ENCODE assay signal across 8 cellular contexts in genomic region chr22:36425977-36426523, GRCh38. TPM values are rescaled to one million over a fixed set of nuclear protein-coding genes. Genes with fewer than 3 reads are reported as not detected.
DNase-seq lines count a peak whose midpoint lies in the region; ATAC-seq and TF ChIP-seq lines count a peak whose summit lies in the region.

No MANE protein-coding gene starts in this region.

- no peaks in the 10 kb centered on the region for H3K9me2 ChIP-seq in HCT116 (ENCODE audit: insufficient read depth)

- intact Hi-C loops in HCT116 (cut with micrococcal nuclease): no loop called here
- intact Hi-C loops in lower lobe of right lung (cut with DNase I): no loop called here

- H3K27ac ChIP-seq in HCT116 (ENCODE audit: low read depth, low read length) (peak overlapping the region; percentile 41; the same call in 1 of the 2 replicates), lower lobe of right lung (peak overlapping the region; percentile 31)

- H3K27me3 Mint-ChIP-seq in activated naive CD8-positive, alpha-beta T cell treated with anti-CD3 and anti-CD28 coated beads, Interleukin-2, amount 50 U/mL, for 24 hours: no peaks in the 10 kb centered on the region

- no peak overlapping the region for H3K9ac ChIP-seq in HCT116 (ENCODE audit: low read length)

- no peaks in the 10 kb centered on the region for H3K9me3 Mint-ChIP-seq in activated naive CD8-positive, alpha-beta T cell treated with anti-CD3 and anti-CD28 coated beads, Interleukin-2, amount 50 U/mL, for 24 hours

- no peak for TF ChIP-seq RAD21 in HCT116 (IDR thresholded peaks at IDR 0.05; ENCODE audit: low read depth)

- H4K20me1 ChIP-seq in HCT116 (ENCODE audit: insufficient read depth): no peaks in the 10 kb centered on the region

- no peak overlapping the region for H3K4me3 Mint-ChIP-seq in activated naive CD8-positive, alpha-beta T cell treated with anti-CD3 and anti-CD28 coated beads, Interleukin-2, amount 50 U/mL, for 24 hours

- CTCF ChIA-PET in BJ (lab: Yijun Ruan, JAX): interaction anchor here (1.4 kb wide), 1 partner anchor 45 kb away, joined by 5 read pairs; no protein-coding TSS in a partner anchor
- CTCF ChIA-PET in HCT116 (lab: Charles Lee): no interaction called here

- peak overlapping the region; percentile 6 for H3K27ac Mint-ChIP-seq in activated naive CD8-positive, alpha-beta T cell treated with anti-CD3 and anti-CD28 coated beads, Interleukin-2, amount 50 U/mL, for 24 hours

- peak overlapping the region; percentile 74 for H2AFZ ChIP-seq in HCT116 (ENCODE audit: low read depth, low read length, poor library complexity, severe bottlenecking)

- peaks cover 22% of the 10 kb centered on the region for H3K4me1 Mint-ChIP-seq in activated naive CD8-positive, alpha-beta T cell treated with anti-CD3 and anti-CD28 coated beads, Interleukin-2, amount 50 U/mL, for 24 hours

- H3K27me3 ChIP-seq in BJ (ENCODE audit: control insufficient read depth, insufficient read depth, low read length) (no peaks in the 10 kb centered on the region), HCT116 (ENCODE audit: insufficient read depth, low read length) (no peaks in the 10 kb centered on the region), lower lobe of right lung (ENCODE audit: low read depth) (no peaks in the 10 kb centered on the region)

- TF ChIP-seq CTCF in BJ (IDR thresholded peaks at IDR 0.05; ENCODE audit: insufficient read depth, low read depth, low read length): peak; percentile 13; the same call in 1 of the 2 replicates
- TF ChIP-seq CTCF in HCT116 (IDR thresholded peaks at IDR 0.05 in 2 of 3, conservative IDR thresholded peaks at IDR 0.05 in 1 of 3; ENCODE audit: borderline replicate concordance in 1 of 3, insufficient read depth in 1 of 3, low read depth in 2 of 3, low read length in 2 of 3): no peak
- TF ChIP-seq CTCF in lower lobe of right lung (IDR thresholded peaks at IDR 0.05): no peak

- no peak for TF ChIP-seq POLR2A in HCT116 (IDR thresholded peaks at IDR 0.05; ENCODE audit: borderline replicate concordance, extremely low read depth, insufficient read depth, insufficient read length)

- no peak for DNase-seq in BJ (ENCODE audit: low read depth)
- DNase-seq in HCT116 (ENCODE audit: low read depth, low spot score): no peak
- no peak for DNase-seq in activated naive CD8-positive, alpha-beta T cell treated with anti-CD3 and anti-CD28 coated beads, Interleukin-2, amount 50 U/mL, for 24 hours
- peak; percentile 65 for DNase-seq in lower lobe of right lung
- DNase-seq in RPMI8226: no peak
- DNase-seq in NCI-H2081 treated with DMSO at 0.1 percent for 48 hours (lab: John Stamatoyannopoulos, UW): no peak
- DNase-seq in stimulated activated CD4-positive, alpha-beta T cell treated with anti-CD3 and anti-CD28 coated beads, Interleukin-4, amount 100 ng/mL, for 24 hours: no peak
- DNase-seq in G401 (ENCODE audit: low spot score): no peak

- no peaks in the 10 kb centered on the region for H3K79me2 ChIP-seq in HCT116 (ENCODE audit: insufficient read depth, low read length)

- H3K36me3 Mint-ChIP-seq in activated naive CD8-positive, alpha-beta T cell treated with anti-CD3 and anti-CD28 coated beads, Interleukin-2, amount 50 U/mL, for 24 hours (ENCODE audit: low read depth): no peaks in the 10 kb centered on the region

- no TSS peak for BruUV-seq in HCT116 (replicated peaks; lab: Mats Ljungman, UMichigan)

- RAD21 ChIA-PET in HCT116 (lab: Charles Lee; ENCODE audit: low non-redundant PET in 1 of 2, low total read pairs in 2 of 2, uncharacterized antibody in 2 of 2, unreplicated experiment in 2 of 2): no interaction called here

- ATAC-seq in HCT116 (peak; percentile 69), lower lobe of right lung (peak; percentile 64 to 74)
- ATAC-seq in activated naive CD8-positive, alpha-beta T cell treated with anti-CD3 and anti-CD28 coated beads, Interleukin-2, amount 50 U/mL, for 24 hours: no peak

- peak overlapping the region; percentile 53 for H3K4me2 ChIP-seq in HCT116 (ENCODE audit: low read length)

- no peaks in the 10 kb centered on the region for H3K9me3 ChIP-seq in HCT116 (ENCODE audit: control insufficient read depth in 1 of 2, insufficient read depth in 1 of 2, low read depth in 1 of 2, low read length in 2 of 2)
- no peaks in the 10 kb centered on the region for H3K9me3 ChIP-seq in lower lobe of right lung

- H3K36me3 ChIP-seq in BJ (ENCODE audit: control insufficient read depth, insufficient read depth, low read length) (no peaks in the 10 kb centered on the region), HCT116 (ENCODE audit: control insufficient read depth in 1 of 2, insufficient read depth in 2 of 2, low read length in 2 of 2) (no peaks in the 10 kb centered on the region), lower lobe of right lung (no peaks in the 10 kb centered on the region)

- in situ Hi-C loops in G401 (cut with HindIII; ENCODE audit: low sequenced_read_pairs): no loop called here

- peaks cover 17 to 46% of the 10 kb centered on the region in 2 experiments for H3K4me1 ChIP-seq in HCT116 (ENCODE audit: control insufficient read depth in 1 of 2, insufficient read depth in 2 of 2, low read length in 2 of 2)
- peaks cover 29% of the 10 kb centered on the region for H3K4me1 ChIP-seq in lower lobe of right lung

- H3K4me3 ChIP-seq in BJ (ENCODE audit: low read depth, low read length) (no peak overlapping the region), HCT116 (replicated peaks in 1 of 2; ENCODE audit: low read depth in 1 of 2, low read length in 2 of 2) (no peak overlapping the region), lower lobe of right lung (no peak overlapping the region)

- POLR2A ChIA-PET in BJ (lab: Charles Lee) (no interaction called here), HCT116 (lab: Charles Lee) (interaction anchor here (2.0 kb wide), 1 partner anchor 16 kb away, joined by 11 read pairs; no protein-coding TSS in a partner anchor)

TF ChIP-seq in HCT116, 20 proteins besides CTCF, POLR2A, EP300 and RAD21:
- TF ChIP-seq ZFX (IDR thresholded peaks at IDR 0.05) (no peak), MAX (IDR thresholded peaks at IDR 0.05) (no peak), SRF (IDR thresholded peaks at IDR 0.05; ENCODE audit: low read depth) (no peak)
TF ChIP-seq in HCT116: peak in this region for 0.

RNA-seq across cellular contexts. Expression of gene MYH9, which starts 38.3 kb away (rescaled TPM):
- 262 and 340 TPM in 2 replicates for polyA plus RNA-seq in BJ (2011; rRNA removed)
- 504 and 810 TPM in 2 replicates for polyA minus RNA-seq in BJ (2011; rRNA and poly(A)+ RNA removed)
- total RNA-seq in HCT116 (2021; ENCODE audit: unreplicated experiment) (258 TPM), lower lobe of right lung (659 TPM)
- polyA plus RNA-seq in HCT116 (2012): 205 and 249 TPM in 2 replicates
- 153 and 185 TPM in 2 replicates for total RNA-seq in G401 (2014; rRNA removed; shearing (Covaris generic))

RNA-seq across cellular contexts. Expression of gene TXN2, which starts 55.4 kb away (rescaled TPM):
- 139 and 192 TPM in 2 replicates for polyA plus RNA-seq in BJ (2011; rRNA removed)
- 37.2 and 72.0 TPM in 2 replicates for polyA minus RNA-seq in BJ (2011; rRNA and poly(A)+ RNA removed)
- total RNA-seq in HCT116 (2021; ENCODE audit: unreplicated experiment) (87.0 TPM), lower lobe of right lung (56.4 TPM)
- polyA plus RNA-seq in HCT116 (2012): 104 and 117 TPM in 2 replicates
- total RNA-seq in G401 (2014; rRNA removed; shearing (Covaris generic)): 96.4 and 99.4 TPM in 2 replicates
